Comparison of ENCODE assay signal across 20 cellular contexts in genomic region chr3:17479681-17480405, GRCh38.
"Had no signal": no experiment of that assay in that cellular context is flagged by ENCODE, and none has a peak within 500 bp of the region (broad histone marks: within the 10 kb centered on the region; RNA-seq: fewer than 3 reads in every experiment).

No MANE protein-coding gene starts in this region.

- DNase-seq: cortex of kidney; foreskin fibroblast; left cardiac atrium; naive thymus-derived CD8-positive, alpha-beta T cell; stimulated activated CD4-positive, alpha-beta T cell treated with anti-CD3 and anti-CD28 coated beads, Interleukin-2, amount 100 ng/mL, for 24 hours; stimulated activated CD4-positive, alpha-beta T cell treated with anti-CD3 and anti-CD28 coated beads, Interleukin-4, amount 100 ng/mL, for 24 hours; stomach; thyroid gland; trophoblast cell had no signal

- H2AFZ ChIP-seq: hepatocyte, parathyroid adenoma had no signal

- H3K9me3 Mint-ChIP-seq: naive thymus-derived CD8-positive, alpha-beta T cell; neural crest cell; stimulated activated memory B cell treated with anti-CD40 and anti-IgM and Interleukin-4, amounts not matched to agents 10 μg/mL and 1 μg/mL and 100 μg/mL, for 72 hours had no signal

- H3K79me2 ChIP-seq: hepatocyte, parathyroid adenoma had no signal

- H3K4me2 ChIP-seq: hepatocyte had no signal

- H3K4me1 ChIP-seq: gastroesophageal sphincter, left lung, parathyroid adenoma, prostate gland, right atrium auricular region, stomach, thyroid gland had no signal

- H3K9me3 ChIP-seq: gastroesophageal sphincter, heart left ventricle, left lung, prostate gland, right atrium auricular region, stomach, thyroid gland had no signal

- H3K4me3 ChIP-seq: gastroesophageal sphincter, heart left ventricle, hepatocyte, left lung, prostate gland, right atrium auricular region, stomach, thyroid gland had no signal

- ATAC-seq: esophagus mucosa; gastroesophageal sphincter; heart left ventricle; left cardiac atrium; left lung; naive thymus-derived CD8-positive, alpha-beta T cell; sciatic nerve; stimulated activated memory B cell treated with anti-CD40 and anti-IgM and Interleukin-4, amounts not matched to agents 10 μg/mL and 1 μg/mL and 100 μg/mL, for 72 hours had no signal

- H3K4me3 Mint-ChIP-seq: naive thymus-derived CD8-positive, alpha-beta T cell; neural crest cell; stimulated activated memory B cell treated with anti-CD40 and anti-IgM and Interleukin-4, amounts not matched to agents 10 μg/mL and 1 μg/mL and 100 μg/mL, for 72 hours had no signal

- H3K9ac ChIP-seq: parathyroid adenoma had no signal

- H3K36me3 ChIP-seq: heart left ventricle, prostate gland, right atrium auricular region, thyroid gland had no signal

- H3K27ac Mint-ChIP-seq: naive thymus-derived CD8-positive, alpha-beta T cell; stimulated activated memory B cell treated with anti-CD40 and anti-IgM and Interleukin-4, amounts not matched to agents 10 μg/mL and 1 μg/mL and 100 μg/mL, for 72 hours had no signal

- H3K27ac ChIP-seq: gastroesophageal sphincter, hepatocyte, left lung, parathyroid adenoma, prostate gland, right atrium auricular region, stomach, thyroid gland had no signal

- H3K27me3 Mint-ChIP-seq: naive thymus-derived CD8-positive, alpha-beta T cell; stimulated activated memory B cell treated with anti-CD40 and anti-IgM and Interleukin-4, amounts not matched to agents 10 μg/mL and 1 μg/mL and 100 μg/mL, for 72 hours had no signal

- H3K4me1 Mint-ChIP-seq: naive thymus-derived CD8-positive, alpha-beta T cell; stimulated activated memory B cell treated with anti-CD40 and anti-IgM and Interleukin-4, amounts not matched to agents 10 μg/mL and 1 μg/mL and 100 μg/mL, for 72 hours had no signal

- H3K27me3 ChIP-seq: gastroesophageal sphincter, heart left ventricle, hepatocyte, left lung, right atrium auricular region, stomach, thyroid gland had no signal
